1 cellular context compared by ENCODE assay signal in the genomic region with DNA sequence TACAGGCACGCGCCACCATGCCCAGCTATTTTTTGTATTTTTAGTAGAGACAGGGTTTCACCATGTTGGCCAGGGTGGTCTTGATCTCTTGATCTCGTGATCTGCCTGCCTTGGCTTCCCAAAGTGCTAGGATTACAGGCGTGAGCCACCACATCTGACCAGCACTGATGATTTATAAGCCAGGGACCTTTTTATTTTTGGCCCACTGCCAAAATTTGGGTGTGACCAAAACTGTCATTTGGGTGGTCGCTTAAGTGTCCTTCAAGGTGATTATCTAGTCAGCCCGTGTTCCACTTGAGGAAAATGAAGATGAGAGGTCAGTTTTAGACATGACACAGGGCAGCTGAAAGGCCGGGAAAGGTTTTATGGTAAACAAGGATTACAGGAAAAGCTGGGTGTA.
TF ChIP-seq lines count a peak whose summit lies in the region.
"Not testable (repeated sequence)": the region's sequence is repeated elsewhere in the genome, so short reads cannot be mapped to it uniquely, and the experiment has no call there.

No MANE protein-coding gene starts in this region.

TF ChIP-seq in K562, 482 proteins besides CTCF, POLR2A, EP300 and RAD21 (continued from another document):
- TF ChIP-seq, protein P1, sequence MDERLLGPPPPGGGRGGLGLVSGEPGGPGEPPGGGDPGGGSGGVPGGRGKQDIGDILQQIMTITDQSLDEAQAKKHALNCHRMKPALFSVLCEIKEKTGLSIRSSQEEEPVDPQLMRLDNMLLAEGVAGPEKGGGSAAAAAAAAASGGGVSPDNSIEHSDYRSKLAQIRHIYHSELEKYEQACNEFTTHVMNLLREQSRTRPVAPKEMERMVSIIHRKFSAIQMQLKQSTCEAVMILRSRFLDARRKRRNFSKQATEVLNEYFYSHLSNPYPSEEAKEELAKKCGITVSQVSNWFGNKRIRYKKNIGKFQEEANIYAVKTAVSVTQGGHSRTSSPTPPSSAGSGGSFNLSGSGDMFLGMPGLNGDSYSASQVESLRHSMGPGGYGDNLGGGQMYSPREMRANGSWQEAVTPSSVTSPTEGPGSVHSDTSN (CRISPR knock-in tag; IDR thresholded peaks at IDR 0.05; ENCODE audit: low read depth): not testable (repeated sequence)
- TF ChIP-seq, protein P1 (tag; conservative IDR thresholded peaks at IDR 0.05; ENCODE audit: low read depth): 0 out of 2 replicates have a peak, but pooled peaks have one; percentile 8
- TF ChIP-seq ARID1B (IDR thresholded peaks at IDR 0.05) (0 out of 2 replicates have a peak, but pooled peaks have one; percentile 9), SMAD1 (IDR thresholded peaks at IDR 0.05; ENCODE audit: low read depth, low read length, partially characterized antibody) (peak; percentile 76), NCOA2 (IDR thresholded peaks at IDR 0.05; ENCODE audit: partially characterized antibody in 2 of 2) (peak in 1 of 2 experiments; percentile 53)
